Comparison of ENCODE assay signal across 18 cellular contexts in the genomic region with DNA sequence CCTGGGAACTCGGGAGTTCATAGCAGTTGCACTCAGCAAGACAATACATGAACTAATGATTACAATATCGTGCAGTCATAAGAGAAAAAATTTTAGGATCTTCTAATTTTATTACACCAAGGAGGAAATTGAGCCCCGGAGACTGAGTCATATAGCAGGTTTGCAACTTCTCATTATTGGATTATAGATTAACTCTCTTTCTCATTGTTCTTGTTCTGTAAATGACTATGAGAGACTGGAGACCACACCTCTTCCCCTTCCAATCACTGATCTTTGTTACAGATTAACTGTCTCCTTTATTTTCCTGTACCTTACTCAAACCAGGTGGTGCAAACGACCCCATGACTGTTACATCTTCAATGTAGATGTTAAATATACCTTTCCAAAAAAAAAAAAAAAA.
A peak's percentile ranks its signal among the peaks of the same experiment; 100 is the strongest.
DNase-seq lines count a peak whose midpoint lies in the region; ATAC-seq and TF ChIP-seq lines count a peak whose summit lies in the region.
"Had no signal": no experiment of that assay in that cellular context is flagged by ENCODE, and none has a peak within 500 bp of the region (broad histone marks: within the 10 kb centered on the region; RNA-seq: fewer than 3 reads in every experiment).

No MANE protein-coding gene starts in this region.

- no peaks in the 10 kb centered on the region for H3K36me3 ChIP-seq in uterus
- H3K36me3 ChIP-seq: sigmoid colon, transverse colon, WERI-Rb-1 had no signal

- H3K9me3 ChIP-seq in uterus: no peaks in the 10 kb centered on the region
- H3K9me3 ChIP-seq: sigmoid colon, transverse colon had no signal

- ATAC-seq in GM18520 (IDR thresholded peaks at IDR 0.05; ENCODE audit: unreplicated experiment) (peak; percentile 95), GM21515 (IDR thresholded peaks at IDR 0.05; ENCODE audit: unreplicated experiment) (peak; percentile 76), HG02981 (IDR thresholded peaks at IDR 0.05; ENCODE audit: unreplicated experiment) (peak; percentile 98), HG03571 (IDR thresholded peaks at IDR 0.05; ENCODE audit: unreplicated experiment) (peak; percentile 94)

- intact Hi-C loops in uterus (cut with DNase I; ENCODE audit: low total_unique reads): no loop called here

- TF ChIP-seq CTCF in uterus (IDR thresholded peaks at IDR 0.05): no peak

- TF ChIP-seq POLR2A in uterus (IDR thresholded peaks at IDR 0.05): no peak

- DNase-seq in NCI-H2196 treated with DMSO at 0.1 percent for 48 hours (lab: John Stamatoyannopoulos, UW; ENCODE audit: unreplicated experiment) (no peak), inferior parietal cortex (ENCODE audit: extremely low spot score) (no peak), uterus (no peak), NCI-H2227 (lab: John Stamatoyannopoulos, UW; ENCODE audit: unreplicated experiment) (no peak)
- DNase-seq: activated effector memory CD4-positive, alpha-beta T cell treated with Interleukin-2 at 50 U/mL for 16 hours; amygdala; foreskin melanocyte; MM.1S; NCI-H2029 treated with DMSO at 0.1 percent for 48 hours; sigmoid colon; stimulated activated CD4-positive, alpha-beta T cell treated with anti-CD3 and anti-CD28 coated beads, Interleukin-2, amount 100 ng/mL, for 48 hours; SW 1271; transverse colon; WERI-Rb-1 had no signal

- H3K27ac ChIP-seq in uterus: no peak overlapping the region
- H3K27ac ChIP-seq: sigmoid colon, transverse colon, WERI-Rb-1 had no signal

- H3K4me1 ChIP-seq in uterus: no peaks in the 10 kb centered on the region
- H3K4me1 ChIP-seq: sigmoid colon had no signal

- no peak overlapping the region for H3K4me3 ChIP-seq in uterus
- H3K4me3 ChIP-seq: sigmoid colon, transverse colon had no signal

- H3K27me3 ChIP-seq in uterus: no peaks in the 10 kb centered on the region
- H3K27me3 ChIP-seq: sigmoid colon, transverse colon had no signal
